1 cellular context compared by ENCODE assay signal in the genomic region with DNA sequence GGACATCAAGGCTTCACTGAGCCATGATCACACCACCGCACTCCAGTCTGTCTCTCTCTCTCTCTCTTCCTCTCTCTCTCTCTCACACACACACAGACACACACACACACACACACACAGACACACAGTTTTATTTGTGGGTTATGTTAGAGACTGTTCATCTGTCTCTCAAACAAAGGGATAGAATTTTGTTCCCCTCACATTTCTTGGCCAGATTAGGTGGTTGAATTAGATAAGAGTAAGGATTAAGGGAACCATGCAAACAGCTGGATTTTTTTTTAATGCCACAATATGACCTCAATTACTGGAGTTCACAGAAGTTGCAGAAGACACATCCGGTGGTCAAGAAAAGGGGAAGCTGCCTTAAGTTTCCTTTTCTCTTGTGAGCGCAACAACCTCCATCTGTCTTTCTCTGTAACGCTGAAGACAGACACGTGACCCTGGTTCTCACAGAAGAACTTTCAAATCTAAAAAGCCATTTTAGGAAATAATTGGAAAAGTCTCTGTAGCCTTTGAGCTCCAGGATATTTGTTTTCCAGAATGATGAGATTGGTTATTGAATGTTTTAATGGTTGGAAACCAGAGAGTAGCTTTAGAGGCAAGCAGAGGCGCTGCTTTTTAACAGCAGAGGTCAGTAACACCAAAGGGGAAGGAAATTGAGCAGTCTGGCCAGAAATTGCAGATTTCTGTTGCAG.
A peak's percentile ranks its signal among the peaks of the same experiment; 100 is the strongest.
TF ChIP-seq lines count a peak whose summit lies in the region.

No MANE protein-coding gene starts in this region.

TF ChIP-seq in HepG2, 621 proteins besides CTCF, POLR2A, EP300 and RAD21 (continued from another document and continues in another):
- TF ChIP-seq TGIF2 (CRISPR knock-in tag; IDR thresholded peaks at IDR 0.05) (peak; percentile 63; the same call in 1 of the 2 replicates), GATAD1 (CRISPR knock-in tag; IDR thresholded peaks at IDR 0.05) (no peak; the same call in 1 of the 2 replicates), EZH2 (conservative IDR thresholded peaks at IDR 0.05; ENCODE audit: low read depth, low read length) (no peak), HMGA1 (CRISPR knock-in tag; conservative IDR thresholded peaks at IDR 0.05) (no peak), ZNF569 (CRISPR knock-in tag; IDR thresholded peaks at IDR 0.05; ENCODE audit: borderline replicate concordance) (no peak), HNF4G (IDR thresholded peaks at IDR 0.05; ENCODE audit: borderline replicate concordance, low read depth, low read length) (no peak), HNF4G (CRISPR knock-in tag; IDR thresholded peaks at IDR 0.05; ENCODE audit: borderline replicate concordance, low read depth) (no peak), WIZ (CRISPR knock-in tag; IDR thresholded peaks at IDR 0.05) (no peak), MAZ (IDR thresholded peaks at IDR 0.05; ENCODE audit: borderline replicate concordance, low read depth, low read length) (no peak), MAZ (CRISPR knock-in tag; IDR thresholded peaks at IDR 0.05; ENCODE audit: low read depth) (no peak), MBNL3 (CRISPR knock-in tag; conservative IDR thresholded peaks at IDR 0.05) (no peak), ZNF552 (CRISPR knock-in tag; IDR thresholded peaks at IDR 0.05; ENCODE audit: borderline replicate concordance) (no peak), MAFK (conservative IDR thresholded peaks at IDR 0.05 in 1 of 2, IDR thresholded peaks at IDR 0.05 in 1 of 2; ENCODE audit: low read length in 2 of 2) (no peak), ZNF615 (CRISPR knock-in tag; IDR thresholded peaks at IDR 0.05; ENCODE audit: borderline replicate concordance) (no peak), ZKSCAN8 (CRISPR knock-in tag; IDR thresholded peaks at IDR 0.05; ENCODE audit: borderline replicate concordance) (peak; percentile 66; the same call in 1 of the 2 replicates), ZNF335 (CRISPR knock-in tag; IDR thresholded peaks at IDR 0.05) (no peak; the same call in 1 of the 2 replicates), ZNF337 (CRISPR knock-in tag; IDR thresholded peaks at IDR 0.05; ENCODE audit: borderline replicate concordance, low read depth) (no peak), ZMYM4 (CRISPR knock-in tag; IDR thresholded peaks at IDR 0.05) (peak; percentile 84), ZNF30 (CRISPR knock-in tag; IDR thresholded peaks at IDR 0.05) (no peak), ASH2L (IDR thresholded peaks at IDR 0.05; ENCODE audit: insufficient read length, low read depth, low read length) (no peak), RXRA (CRISPR knock-in tag; IDR thresholded peaks at IDR 0.05) (no peak; the same call in 1 of the 2 replicates), KLF9 (CRISPR knock-in tag; IDR thresholded peaks at IDR 0.05; ENCODE audit: low read depth) (no peak), ZNF12 (CRISPR knock-in tag; IDR thresholded peaks at IDR 0.05) (0 out of 2 replicates have a peak, but pooled peaks have one; percentile 21), GFI1 (CRISPR knock-in tag; IDR thresholded peaks at IDR 0.05; ENCODE audit: borderline replicate concordance) (peak; percentile 64), ZNF816 (CRISPR knock-in tag; IDR thresholded peaks at IDR 0.05; ENCODE audit: borderline replicate concordance) (no peak; the same call in 1 of the 2 replicates), ZNF207 (IDR thresholded peaks at IDR 0.05; ENCODE audit: borderline replicate concordance) (no peak), TAF15 (IDR thresholded peaks at IDR 0.05; ENCODE audit: low read depth, low read length, poor library complexity, severe bottlenecking) (no peak), SOX6 (IDR thresholded peaks at IDR 0.05) (no peak), SOX6 (CRISPR knock-in tag; IDR thresholded peaks at IDR 0.05) (peak; percentile 44; the same call in 1 of the 2 replicates), KMT2B (CRISPR knock-in tag; IDR thresholded peaks at IDR 0.05) (peak; percentile 79), SMYD3 (CRISPR knock-in tag; IDR thresholded peaks at IDR 0.05) (no peak), HCFC1 (IDR thresholded peaks at IDR 0.05; ENCODE audit: low read depth, low read length) (no peak), ZBTB20 (CRISPR knock-in tag; IDR thresholded peaks at IDR 0.05; ENCODE audit: borderline replicate concordance, low read depth) (peak; percentile 50; the same call in 1 of the 2 replicates), ZNF264 (CRISPR knock-in tag; IDR thresholded peaks at IDR 0.05) (peak; percentile 81; the same call in 1 of the 2 replicates), TEAD2 (CRISPR knock-in tag; IDR thresholded peaks at IDR 0.05) (no peak), ZFP36L1 (CRISPR knock-in tag; IDR thresholded peaks at IDR 0.05) (no peak), ZNF878 (CRISPR knock-in tag; IDR thresholded peaks at IDR 0.05) (no peak), HDAC6 (IDR thresholded peaks at IDR 0.05; ENCODE audit: low read depth, low read length) (no peak), ZNF10 (CRISPR knock-in tag; IDR thresholded peaks at IDR 0.05; ENCODE audit: borderline replicate concordance, low read depth) (no peak), CBX1 (IDR thresholded peaks at IDR 0.05; ENCODE audit: low read depth) (no peak), ISX (CRISPR knock-in tag; conservative IDR thresholded peaks at IDR 0.05) (no peak), KDM2A (CRISPR knock-in tag; IDR thresholded peaks at IDR 0.05; ENCODE audit: borderline replicate concordance, low read depth) (0 out of 2 replicates have a peak, but pooled peaks have one; percentile 52), ZFP36L2 (CRISPR knock-in tag; IDR thresholded peaks at IDR 0.05) (no peak; the same call in 1 of the 2 replicates), ZNF235 (CRISPR knock-in tag; IDR thresholded peaks at IDR 0.05; ENCODE audit: borderline replicate concordance) (no peak)
- TF ChIP-seq, protein P1, sequence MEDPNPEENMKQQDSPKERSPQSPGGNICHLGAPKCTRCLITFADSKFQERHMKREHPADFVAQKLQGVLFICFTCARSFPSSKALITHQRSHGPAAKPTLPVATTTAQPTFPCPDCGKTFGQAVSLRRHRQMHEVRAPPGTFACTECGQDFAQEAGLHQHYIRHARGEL (CRISPR knock-in tag; IDR thresholded peaks at IDR 0.05): no peak
- TF ChIP-seq, protein P2, sequence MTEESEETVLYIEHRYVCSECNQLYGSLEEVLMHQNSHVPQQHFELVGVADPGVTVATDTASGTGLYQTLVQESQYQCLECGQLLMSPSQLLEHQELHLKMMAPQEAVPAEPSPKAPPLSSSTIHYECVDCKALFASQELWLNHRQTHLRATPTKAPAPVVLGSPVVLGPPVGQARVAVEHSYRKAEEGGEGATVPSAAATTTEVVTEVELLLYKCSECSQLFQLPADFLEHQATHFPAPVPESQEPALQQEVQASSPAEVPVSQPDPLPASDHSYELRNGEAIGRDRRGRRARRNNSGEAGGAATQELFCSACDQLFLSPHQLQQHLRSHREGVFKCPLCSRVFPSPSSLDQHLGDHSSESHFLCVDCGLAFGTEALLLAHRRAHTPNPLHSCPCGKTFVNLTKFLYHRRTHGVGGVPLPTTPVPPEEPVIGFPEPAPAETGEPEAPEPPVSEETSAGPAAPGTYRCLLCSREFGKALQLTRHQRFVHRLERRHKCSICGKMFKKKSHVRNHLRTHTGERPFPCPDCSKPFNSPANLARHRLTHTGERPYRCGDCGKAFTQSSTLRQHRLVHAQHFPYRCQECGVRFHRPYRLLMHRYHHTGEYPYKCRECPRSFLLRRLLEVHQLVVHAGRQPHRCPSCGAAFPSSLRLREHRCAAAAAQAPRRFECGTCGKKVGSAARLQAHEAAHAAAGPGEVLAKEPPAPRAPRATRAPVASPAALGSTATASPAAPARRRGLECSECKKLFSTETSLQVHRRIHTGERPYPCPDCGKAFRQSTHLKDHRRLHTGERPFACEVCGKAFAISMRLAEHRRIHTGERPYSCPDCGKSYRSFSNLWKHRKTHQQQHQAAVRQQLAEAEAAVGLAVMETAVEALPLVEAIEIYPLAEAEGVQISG (CRISPR knock-in tag; IDR thresholded peaks at IDR 0.05): peak; percentile 86
- TF ChIP-seq, protein P3, sequence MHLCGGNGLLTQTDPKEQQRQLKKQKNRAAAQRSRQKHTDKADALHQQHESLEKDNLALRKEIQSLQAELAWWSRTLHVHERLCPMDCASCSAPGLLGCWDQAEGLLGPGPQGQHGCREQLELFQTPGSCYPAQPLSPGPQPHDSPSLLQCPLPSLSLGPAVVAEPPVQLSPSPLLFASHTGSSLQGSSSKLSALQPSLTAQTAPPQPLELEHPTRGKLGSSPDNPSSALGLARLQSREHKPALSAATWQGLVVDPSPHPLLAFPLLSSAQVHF (CRISPR knock-in tag; IDR thresholded peaks at IDR 0.05): no peak
- TF ChIP-seq, protein P4, sequence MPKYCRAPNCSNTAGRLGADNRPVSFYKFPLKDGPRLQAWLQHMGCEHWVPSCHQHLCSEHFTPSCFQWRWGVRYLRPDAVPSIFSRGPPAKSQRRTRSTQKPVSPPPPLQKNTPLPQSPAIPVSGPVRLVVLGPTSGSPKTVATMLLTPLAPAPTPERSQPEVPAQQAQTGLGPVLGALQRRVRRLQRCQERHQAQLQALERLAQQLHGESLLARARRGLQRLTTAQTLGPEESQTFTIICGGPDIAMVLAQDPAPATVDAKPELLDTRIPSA (CRISPR knock-in tag; IDR thresholded peaks at IDR 0.05; ENCODE audit: borderline replicate concordance): no peak
- TF ChIP-seq, protein P5, sequence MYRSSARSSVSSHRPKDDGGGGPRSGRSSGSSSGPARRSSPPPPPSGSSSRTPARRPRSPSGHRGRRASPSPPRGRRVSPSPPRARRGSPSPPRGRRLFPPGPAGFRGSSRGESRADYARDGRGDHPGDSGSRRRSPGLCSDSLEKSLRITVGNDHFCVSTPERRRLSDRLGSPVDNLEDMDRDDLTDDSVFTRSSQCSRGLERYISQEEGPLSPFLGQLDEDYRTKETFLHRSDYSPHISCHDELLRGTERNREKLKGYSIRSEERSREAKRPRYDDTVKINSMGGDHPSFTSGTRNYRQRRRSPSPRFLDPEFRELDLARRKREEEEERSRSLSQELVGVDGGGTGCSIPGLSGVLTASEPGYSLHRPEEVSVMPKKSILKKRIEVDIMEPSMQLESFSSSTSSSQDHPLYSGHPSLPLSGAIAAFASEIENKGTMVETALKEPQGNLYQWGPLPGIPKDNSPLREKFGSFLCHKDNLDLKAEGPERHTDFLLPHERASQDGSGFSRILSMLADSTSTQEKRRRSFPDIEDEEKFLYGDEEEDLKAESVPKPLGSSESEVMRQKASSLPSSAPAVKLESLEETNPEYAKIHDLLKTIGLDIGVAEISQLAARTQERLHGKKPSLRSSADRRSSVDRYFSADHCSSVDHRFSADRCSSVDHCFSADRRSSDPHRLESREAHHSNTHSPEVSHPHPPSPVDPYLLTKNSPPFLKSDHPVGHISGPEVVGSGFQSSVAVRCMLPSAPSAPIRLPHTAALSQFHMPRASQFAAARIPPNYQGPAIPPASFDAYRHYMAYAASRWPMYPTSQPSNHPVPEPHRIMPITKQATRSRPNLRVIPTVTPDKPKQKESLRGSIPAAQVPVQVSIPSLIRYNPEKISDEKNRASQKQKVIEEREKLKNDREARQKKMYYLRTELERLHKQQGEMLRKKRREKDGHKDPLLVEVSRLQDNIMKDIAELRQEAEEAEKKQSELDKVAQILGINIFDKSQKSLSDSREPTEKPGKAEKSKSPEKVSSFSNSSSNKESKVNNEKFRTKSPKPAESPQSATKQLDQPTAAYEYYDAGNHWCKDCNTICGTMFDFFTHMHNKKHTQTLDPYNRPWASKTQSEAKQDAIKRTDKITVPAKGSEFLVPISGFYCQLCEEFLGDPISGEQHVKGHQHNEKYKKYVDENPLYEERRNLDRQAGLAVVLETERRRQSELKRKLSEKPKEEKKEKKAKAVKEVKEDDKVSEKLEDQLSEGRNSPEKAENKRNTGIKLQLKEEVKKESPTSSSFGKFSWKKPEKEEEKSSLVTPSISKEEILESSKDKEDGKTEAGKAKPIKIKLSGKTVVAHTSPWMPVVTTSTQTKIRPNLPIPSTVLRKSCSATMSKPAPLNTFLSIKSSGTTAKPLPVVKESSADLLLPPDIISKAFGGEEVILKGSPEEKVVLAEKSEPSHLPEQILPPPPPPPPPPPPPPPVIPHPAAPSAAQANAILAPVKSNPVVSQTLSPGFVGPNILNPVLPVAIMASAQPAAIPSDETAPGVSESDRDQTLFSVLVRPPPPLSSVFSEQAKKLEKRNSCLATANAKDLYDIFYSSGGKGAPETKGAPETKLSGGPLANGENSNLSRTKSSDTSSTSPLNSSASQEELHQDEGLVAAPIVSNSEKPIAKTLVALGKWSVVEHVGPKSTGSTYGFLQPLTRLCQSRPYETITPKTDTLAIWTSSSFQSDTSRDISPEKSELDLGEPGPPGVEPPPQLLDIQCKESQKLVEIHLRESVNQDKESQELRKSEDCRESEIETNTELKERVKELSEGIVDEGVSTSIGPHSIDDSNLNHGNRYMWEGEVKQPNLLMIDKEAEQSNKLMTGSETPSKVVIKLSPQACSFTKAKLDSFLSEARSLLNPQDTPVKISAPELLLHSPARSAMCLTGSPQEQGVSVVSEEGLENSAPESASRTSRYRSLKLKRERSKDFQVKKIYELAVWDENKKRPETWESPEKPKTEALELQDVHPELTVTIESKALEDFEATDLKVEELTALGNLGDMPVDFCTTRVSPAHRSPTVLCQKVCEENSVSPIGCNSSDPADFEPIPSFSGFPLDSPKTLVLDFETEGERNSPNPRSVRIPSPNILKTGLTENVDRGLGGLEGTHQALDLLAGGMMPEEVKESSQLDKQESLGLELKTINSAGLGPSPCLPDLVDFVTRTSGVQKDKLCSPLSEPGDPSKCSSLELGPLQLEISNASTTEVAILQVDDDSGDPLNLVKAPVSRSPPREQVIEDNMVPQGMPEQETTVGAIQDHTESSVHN (CRISPR knock-in tag; IDR thresholded peaks at IDR 0.05): no peak
- TF ChIP-seq, protein P6, sequence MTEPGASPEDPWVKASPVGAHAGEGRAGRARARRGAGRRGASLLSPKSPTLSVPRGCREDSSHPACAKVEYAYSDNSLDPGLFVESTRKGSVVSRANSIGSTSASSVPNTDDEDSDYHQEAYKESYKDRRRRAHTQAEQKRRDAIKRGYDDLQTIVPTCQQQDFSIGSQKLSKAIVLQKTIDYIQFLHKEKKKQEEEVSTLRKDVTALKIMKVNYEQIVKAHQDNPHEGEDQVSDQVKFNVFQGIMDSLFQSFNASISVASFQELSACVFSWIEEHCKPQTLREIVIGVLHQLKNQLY (CRISPR knock-in tag; IDR thresholded peaks at IDR 0.05): peak; percentile 16; the same call in 1 of the 2 replicates
- TF ChIP-seq, protein P7, sequence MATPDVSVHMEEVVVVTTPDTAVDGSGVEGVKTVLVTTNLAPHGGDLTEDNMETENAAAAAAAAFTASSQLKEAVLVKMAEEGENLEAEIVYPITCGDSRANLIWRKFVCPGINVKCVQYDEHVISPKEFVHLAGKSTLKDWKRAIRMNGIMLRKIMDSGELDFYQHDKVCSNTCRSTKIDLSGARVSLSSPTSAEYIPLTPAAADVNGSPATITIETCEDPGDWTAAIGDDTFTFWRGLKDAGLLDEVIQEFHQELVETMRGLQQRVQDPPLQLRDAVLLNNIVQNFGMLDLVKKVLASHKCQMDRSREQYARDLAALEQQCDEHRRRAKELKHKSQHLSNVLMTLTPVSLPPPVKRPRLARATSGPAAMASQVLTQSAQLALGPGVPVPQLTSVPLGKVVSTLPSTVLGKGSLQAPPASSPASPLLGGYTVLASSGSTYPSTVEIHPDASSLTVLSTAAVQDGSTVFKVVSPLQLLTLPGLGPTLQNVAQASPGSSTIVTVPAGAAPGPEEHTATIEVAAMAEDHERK (CRISPR knock-in tag; IDR thresholded peaks at IDR 0.05; ENCODE audit: low read depth): no peak
